In the genomic region with DNA sequence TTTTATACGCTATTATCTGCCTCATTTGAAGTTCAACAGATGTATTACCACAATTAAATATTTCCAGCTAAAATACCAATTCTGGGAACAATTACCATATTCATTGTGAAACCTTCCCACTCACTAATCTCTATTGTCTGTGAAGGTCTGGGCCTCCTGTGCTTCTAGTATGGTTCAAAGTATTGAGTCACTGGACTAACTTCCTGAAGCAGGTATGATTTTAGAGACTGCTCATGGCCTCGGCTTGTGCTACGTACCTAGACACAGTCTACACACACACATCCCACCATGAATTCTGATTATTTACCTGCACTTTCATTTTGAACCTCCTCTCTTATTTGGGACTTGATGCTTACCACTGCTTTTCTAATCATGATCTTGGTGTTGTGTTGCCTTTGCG, we compare ENCODE assay signal across 22 cellular contexts.
DNase-seq lines count a peak whose midpoint lies in the region; ATAC-seq, FAIRE-seq and TF ChIP-seq lines count a peak whose summit lies in the region.
"Had no signal": no experiment of that assay in that cellular context is flagged by ENCODE, and none has a peak within 500 bp of the region (broad histone marks: within the 10 kb centered on the region; RNA-seq: fewer than 3 reads in every experiment).

No MANE protein-coding gene starts in this region.

- no peaks in the 10 kb centered on the region for H3K4me1 Mint-ChIP-seq in activated CD4-positive, alpha-beta T cell treated with anti-CD3 and anti-CD28 coated beads for 36 hours
- H3K4me1 Mint-ChIP-seq: B cell; CD4-positive, CD25-positive, alpha-beta regulatory T cell had no signal

- no peaks in the 10 kb centered on the region for H3K27me3 Mint-ChIP-seq in activated CD4-positive, alpha-beta T cell treated with anti-CD3 and anti-CD28 coated beads for 36 hours
- H3K27me3 Mint-ChIP-seq: B cell; CD4-positive, CD25-positive, alpha-beta regulatory T cell had no signal

- no peak for FAIRE-seq in bronchial epithelial cell (lab: Jason Lieb, UNC)
- FAIRE-seq: A204.1, GM12891, H1 had no signal

- TF ChIP-seq CTCF in bronchial epithelial cell (IDR thresholded peaks at IDR 0.05; ENCODE audit: insufficient read depth, low read length, severe bottlenecking), result no peak
- no peak for TF ChIP-seq CTCF in fibroblast of pulmonary artery (IDR thresholded peaks at IDR 0.05; ENCODE audit: low read length, missing control alignments)

- ATAC-seq in activated CD4-positive, alpha-beta T cell treated with anti-CD3 and anti-CD28 coated beads for 36 hours, result peak; percentile 71
- no peak for ATAC-seq in GM19455 (IDR thresholded peaks at IDR 0.05; ENCODE audit: unreplicated experiment)
- ATAC-seq: CD8-positive, alpha-beta T cell had no signal

- H3K36me3 ChIP-seq in bronchial epithelial cell (ENCODE audit: control insufficient read depth, insufficient read depth, low read length), result no peaks in the 10 kb centered on the region
- H3K36me3 ChIP-seq: BLaER1 had no signal

- H3K4me3 Mint-ChIP-seq in activated CD4-positive, alpha-beta T cell treated with anti-CD3 and anti-CD28 coated beads for 36 hours, result no peak overlapping the region
- H3K4me3 Mint-ChIP-seq: B cell; CD4-positive, CD25-positive, alpha-beta regulatory T cell; CD8-positive, alpha-beta T cell had no signal

- no peak for DNase-seq in activated CD4-positive, alpha-beta T cell treated with anti-CD3 and anti-CD28 coated beads for 36 hours
- no peak for DNase-seq in activated CD4-positive, alpha-beta T cell treated with anti-CD3 and anti-CD28 coated beads, Interleukin-2, amount 50 U/mL, for 1 hour
- peak; percentile 4 for DNase-seq in bronchial epithelial cell (ENCODE audit: low read depth)
- DNase-seq in fibroblast of pulmonary artery (ENCODE audit: low read depth), result peak; percentile 2
- DNase-seq in DMS153 treated with DMSO at 0.1 percent for 48 hours (lab: John Stamatoyannopoulos, UW; ENCODE audit: unreplicated experiment), result no peak
- no peak for DNase-seq in NCI-H1694 treated with DMSO at 0.1 percent for 48 hours (lab: John Stamatoyannopoulos, UW)
- no peak for DNase-seq in EL
- DNase-seq: Caco-2; CD4-positive, CD25-positive, alpha-beta regulatory T cell; CD8-positive, alpha-beta T cell; DMS153; DMS79; GF-D8; GM23248; H7; HCEC 1CT had no signal

- H3K27me3 ChIP-seq in bronchial epithelial cell (ENCODE audit: control insufficient read depth, insufficient read depth, low read length), result no peaks in the 10 kb centered on the region
- H3K27me3 ChIP-seq: BLaER1 had no signal

- intact Hi-C loops in activated CD4-positive, alpha-beta T cell treated with anti-CD3 and anti-CD28 coated beads for 36 hours (cut with DNase I, micrococcal nuclease), result no loop called here

- H3K9me3 Mint-ChIP-seq in activated CD4-positive, alpha-beta T cell treated with anti-CD3 and anti-CD28 coated beads for 36 hours (ENCODE audit: low read depth), result no peaks in the 10 kb centered on the region

- H3K27ac Mint-ChIP-seq in activated CD4-positive, alpha-beta T cell treated with anti-CD3 and anti-CD28 coated beads for 36 hours, result no peak overlapping the region
- H3K27ac Mint-ChIP-seq: B cell; CD4-positive, CD25-positive, alpha-beta regulatory T cell; CD8-positive, alpha-beta T cell had no signal

- CTCF ChIA-PET in activated CD4-positive, alpha-beta T cell treated with anti-CD3 and anti-CD28 coated beads for 36 hours (lab: Charles Lee), result no interaction called here

- POLR2A ChIA-PET in activated CD4-positive, alpha-beta T cell treated with anti-CD3 and anti-CD28 coated beads for 36 hours (lab: Charles Lee), result no interaction called here

- H3K36me3 Mint-ChIP-seq in activated CD4-positive, alpha-beta T cell treated with anti-CD3 and anti-CD28 coated beads for 36 hours (ENCODE audit: low read depth), result no peaks in the 10 kb centered on the region
- H3K36me3 Mint-ChIP-seq: CD4-positive, CD25-positive, alpha-beta regulatory T cell; CD8-positive, alpha-beta T cell had no signal

- no peak overlapping the region for H3K4me3 ChIP-seq in bronchial epithelial cell (ENCODE audit: low read depth, low read length)
- H3K4me3 ChIP-seq in fibroblast of pulmonary artery (replicated peaks; ENCODE audit: low read depth, low read length), result no peak overlapping the region
- H3K4me3 ChIP-seq: BLaER1, GM23248 had no signal

Comparison
In these comparisons a context has a peak if more than half of its experiments do, and no peak if none do; other contexts are left out.
1. DNase-seq: peak in bronchial epithelial cell (single experiment) and fibroblast of pulmonary artery (single experiment); none in activated CD4-positive, alpha-beta T cell treated with anti-CD3 and anti-CD28 coated beads for 36 hours (single experiment), activated CD4-positive, alpha-beta T cell treated with anti-CD3 and anti-CD28 coated beads, Interleukin-2, amount 50 U/mL, for 1 hour (single experiment), DMS153 treated with DMSO at 0.1 percent for 48 hours (single experiment), NCI-H1694 treated with DMSO at 0.1 percent for 48 hours (single experiment) and EL (single experiment).